10 cellular contexts compared by ENCODE assay signal in the genomic region with DNA sequence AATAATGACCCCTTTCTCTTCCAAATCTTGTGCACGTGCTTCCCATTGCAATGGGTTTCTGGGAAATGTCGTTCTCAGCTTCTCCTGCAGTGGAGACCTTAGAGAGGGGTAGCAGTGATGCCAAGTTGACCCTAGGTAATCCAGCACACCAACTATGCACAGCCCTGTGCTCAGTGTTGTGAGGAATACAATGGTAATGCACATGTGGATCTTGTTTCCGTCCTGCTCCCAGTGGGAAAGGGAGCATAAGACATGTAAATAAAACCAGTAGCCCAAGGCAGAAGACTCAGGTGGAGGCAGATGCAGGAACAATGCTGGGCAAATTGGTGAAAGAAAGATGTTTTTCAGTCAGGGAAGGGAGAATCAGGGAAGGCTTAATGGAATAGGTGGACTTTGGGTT. TPM values are rescaled to one million over a fixed set of nuclear protein-coding genes. Genes with fewer than 3 reads are reported as not detected.
"Had no signal": no experiment of that assay in that cellular context is flagged by ENCODE, and none has a peak within 500 bp of the region (broad histone marks: within the 10 kb centered on the region; RNA-seq: fewer than 3 reads in every experiment).

No MANE protein-coding gene starts in this region.

RNA-seq across cellular contexts. Expression of a gene that starts 38.7 kb away (rescaled TPM):
- total RNA-seq: activated B cell treated with CpG ODN at 0.5 μM for 24 hours; activated CD4-positive, alpha-beta memory T cell treated with anti-CD3 and anti-CD28 coated beads for 36 hours; activated CD4-positive, alpha-beta T cell treated with anti-CD3 and anti-CD28 coated beads, Interleukin-2, amount 10 ng/mL, durations not matched to agents 24 days and 14 days; activated CD8-positive, alpha-beta memory T cell treated with anti-CD3 and anti-CD28 coated beads for 36 hours; activated naive CD4-positive, alpha-beta T cell treated with anti-CD3 and anti-CD28 coated beads for 36 hours; activated naive CD4-positive, alpha-beta T cell treated with anti-CD3 and anti-CD28 coated beads, Interleukin-2, amount 50 U/mL, for 72 hours; activated naive CD8-positive, alpha-beta T cell treated with anti-CD3 and anti-CD28 coated beads for 36 hours; activated T-cell treated with anti-CD3 and anti-CD28 coated beads, Interleukin-2, amount 50 U/mL, for 4 hours; T-cell; T-helper 17 cell had no signal
